Comparison of ENCODE assay signal across 1 cellular context in the genomic region with DNA sequence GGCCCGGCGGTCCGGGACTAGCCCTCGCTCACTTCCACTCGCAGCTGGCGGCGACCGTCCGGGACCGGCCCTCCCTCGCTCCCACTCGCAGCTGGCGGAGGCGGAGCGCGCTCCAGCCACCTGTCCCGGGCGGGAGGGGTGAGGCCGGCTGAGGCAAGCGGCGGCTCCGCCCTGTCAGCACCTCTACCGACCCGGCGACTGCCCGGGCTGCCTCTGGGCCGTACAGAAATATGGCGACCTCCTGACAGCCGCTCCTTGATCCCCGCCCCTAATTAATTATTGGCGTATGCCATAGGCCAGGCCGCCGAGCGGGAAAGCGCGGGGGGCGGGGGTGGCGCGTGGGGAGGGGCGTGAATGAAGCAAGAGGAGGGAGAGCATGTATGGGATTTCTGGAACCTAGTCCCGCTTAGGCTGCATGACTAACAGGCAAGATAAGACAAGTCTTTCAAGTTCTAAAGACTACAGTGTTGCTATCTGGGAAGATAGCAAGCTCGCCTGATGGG.
TF ChIP-seq lines count a peak whose summit lies in the region.

Gene MORC4, minus strand, starts transcription at position 200 of the 503 bp plus-strand sequence. CDS start 243 bp downstream, outside the sequence.

TF ChIP-seq in HEK293, 187 proteins besides CTCF, POLR2A, EP300 and RAD21 (continued from another document and continues in another):
- TF ChIP-seq, protein P1, sequence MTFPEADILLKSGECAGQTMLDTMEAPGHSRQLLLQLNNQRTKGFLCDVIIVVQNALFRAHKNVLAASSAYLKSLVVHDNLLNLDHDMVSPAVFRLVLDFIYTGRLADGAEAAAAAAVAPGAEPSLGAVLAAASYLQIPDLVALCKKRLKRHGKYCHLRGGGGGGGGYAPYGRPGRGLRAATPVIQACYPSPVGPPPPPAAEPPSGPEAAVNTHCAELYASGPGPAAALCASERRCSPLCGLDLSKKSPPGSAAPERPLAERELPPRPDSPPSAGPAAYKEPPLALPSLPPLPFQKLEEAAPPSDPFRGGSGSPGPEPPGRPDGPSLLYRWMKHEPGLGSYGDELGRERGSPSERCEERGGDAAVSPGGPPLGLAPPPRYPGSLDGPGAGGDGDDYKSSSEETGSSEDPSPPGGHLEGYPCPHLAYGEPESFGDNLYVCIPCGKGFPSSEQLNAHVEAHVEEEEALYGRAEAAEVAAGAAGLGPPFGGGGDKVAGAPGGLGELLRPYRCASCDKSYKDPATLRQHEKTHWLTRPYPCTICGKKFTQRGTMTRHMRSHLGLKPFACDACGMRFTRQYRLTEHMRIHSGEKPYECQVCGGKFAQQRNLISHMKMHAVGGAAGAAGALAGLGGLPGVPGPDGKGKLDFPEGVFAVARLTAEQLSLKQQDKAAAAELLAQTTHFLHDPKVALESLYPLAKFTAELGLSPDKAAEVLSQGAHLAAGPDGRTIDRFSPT (tag by site-specific recombination; IDR thresholded peaks at IDR 0.05), result no peak
- TF ChIP-seq SALL2 (tag by site-specific recombination; IDR thresholded peaks at IDR 0.05; ENCODE audit: borderline replicate concordance) (no peak), REST (tag by site-specific recombination; IDR thresholded peaks at IDR 0.05) (no peak), BCL11B (tag by site-specific recombination; IDR thresholded peaks at IDR 0.05; ENCODE audit: low read depth) (no peak), KLF16 (tag by site-specific recombination; IDR thresholded peaks at IDR 0.05) (no peak), ZNF341 (tag by site-specific recombination; IDR thresholded peaks at IDR 0.05; ENCODE audit: low read depth) (peak; percentile 16; the same call in 1 of the 2 replicates), OSR2 (tag by site-specific recombination; IDR thresholded peaks at IDR 0.05) (no peak), ZNF404 (tag by site-specific recombination; IDR thresholded peaks at IDR 0.05) (no peak), ZNF776 (tag by site-specific recombination; IDR thresholded peaks at IDR 0.05; ENCODE audit: borderline replicate concordance) (no peak), REPIN1 (tag by site-specific recombination; IDR thresholded peaks at IDR 0.05; ENCODE audit: low read depth) (no peak), ZNF560 (tag by site-specific recombination; IDR thresholded peaks at IDR 0.05; ENCODE audit: borderline replicate concordance) (no peak), ZNF548 (tag by site-specific recombination; IDR thresholded peaks at IDR 0.05) (no peak), YY2 (tag by site-specific recombination; IDR thresholded peaks at IDR 0.05) (peak; percentile 57; the same call in 1 of the 2 replicates), SP2 (tag by site-specific recombination; IDR thresholded peaks at IDR 0.05) (peak; percentile 75), FEZF1 (tag by site-specific recombination; IDR thresholded peaks at IDR 0.05) (no peak), PRDM4 (tag by site-specific recombination; IDR thresholded peaks at IDR 0.05) (no peak), MYNN (tag by site-specific recombination; IDR thresholded peaks at IDR 0.05; ENCODE audit: borderline replicate concordance) (no peak), ZBTB8A (tag by site-specific recombination; IDR thresholded peaks at IDR 0.05) (no peak), ZNF529 (tag by site-specific recombination; IDR thresholded peaks at IDR 0.05; ENCODE audit: insufficient replicate concordance) (no peak), ZNF473 (tag by site-specific recombination; IDR thresholded peaks at IDR 0.05) (no peak), ZSCAN4 (tag by site-specific recombination; IDR thresholded peaks at IDR 0.05) (no peak), SETDB1 (IDR thresholded peaks at IDR 0.05; ENCODE audit: insufficient read length, low read length) (no peak), ZNF596 (tag by site-specific recombination; IDR thresholded peaks at IDR 0.05) (no peak), ZFP69B (tag by site-specific recombination; IDR thresholded peaks at IDR 0.05) (no peak), ZNF76 (tag by site-specific recombination; IDR thresholded peaks at IDR 0.05; ENCODE audit: borderline replicate concordance, low read depth) (peak; percentile 70; the same call in 1 of the 2 replicates), KLF1 (tag by site-specific recombination; IDR thresholded peaks at IDR 0.05) (peak; percentile 53), ZNF174 (tag by site-specific recombination; IDR thresholded peaks at IDR 0.05) (no peak), ZNF223 (tag by site-specific recombination; IDR thresholded peaks at IDR 0.05) (no peak), SP3 (tag by site-specific recombination; IDR thresholded peaks at IDR 0.05) (peak; percentile 92), ZNF558 (tag by site-specific recombination; IDR thresholded peaks at IDR 0.05) (no peak), ZNF654 (tag by site-specific recombination; IDR thresholded peaks at IDR 0.05; ENCODE audit: low read depth) (no peak), RBAK (tag by site-specific recombination; IDR thresholded peaks at IDR 0.05) (no peak), ZNF530 (tag by site-specific recombination; IDR thresholded peaks at IDR 0.05; ENCODE audit: low read depth) (no peak), GLI4 (tag by site-specific recombination; IDR thresholded peaks at IDR 0.05) (no peak), ZNF211 (tag by site-specific recombination; IDR thresholded peaks at IDR 0.05; ENCODE audit: low read depth) (no peak)
- TF ChIP-seq, protein P2, sequence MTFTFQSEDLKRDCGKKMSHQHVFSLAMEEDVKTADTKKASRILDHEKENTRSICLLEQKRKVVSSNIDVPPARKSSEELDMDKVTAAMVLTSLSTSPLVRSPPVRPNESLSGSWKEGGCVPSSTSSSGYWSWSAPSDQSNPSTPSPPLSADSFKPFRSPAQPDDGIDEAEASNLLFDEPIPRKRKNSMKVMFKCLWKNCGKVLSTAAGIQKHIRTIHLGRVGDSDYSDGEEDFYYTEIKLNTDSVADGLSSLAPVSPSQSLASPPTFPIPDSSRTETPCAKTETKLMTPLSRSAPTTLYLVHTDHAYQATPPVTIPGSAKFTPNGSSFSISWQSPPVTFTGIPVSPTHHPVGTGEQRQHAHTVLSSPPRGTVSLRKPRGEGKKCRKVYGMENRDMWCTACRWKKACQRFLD (tag by site-specific recombination; IDR thresholded peaks at IDR 0.05), result no peak
- TF ChIP-seq, protein P3, sequence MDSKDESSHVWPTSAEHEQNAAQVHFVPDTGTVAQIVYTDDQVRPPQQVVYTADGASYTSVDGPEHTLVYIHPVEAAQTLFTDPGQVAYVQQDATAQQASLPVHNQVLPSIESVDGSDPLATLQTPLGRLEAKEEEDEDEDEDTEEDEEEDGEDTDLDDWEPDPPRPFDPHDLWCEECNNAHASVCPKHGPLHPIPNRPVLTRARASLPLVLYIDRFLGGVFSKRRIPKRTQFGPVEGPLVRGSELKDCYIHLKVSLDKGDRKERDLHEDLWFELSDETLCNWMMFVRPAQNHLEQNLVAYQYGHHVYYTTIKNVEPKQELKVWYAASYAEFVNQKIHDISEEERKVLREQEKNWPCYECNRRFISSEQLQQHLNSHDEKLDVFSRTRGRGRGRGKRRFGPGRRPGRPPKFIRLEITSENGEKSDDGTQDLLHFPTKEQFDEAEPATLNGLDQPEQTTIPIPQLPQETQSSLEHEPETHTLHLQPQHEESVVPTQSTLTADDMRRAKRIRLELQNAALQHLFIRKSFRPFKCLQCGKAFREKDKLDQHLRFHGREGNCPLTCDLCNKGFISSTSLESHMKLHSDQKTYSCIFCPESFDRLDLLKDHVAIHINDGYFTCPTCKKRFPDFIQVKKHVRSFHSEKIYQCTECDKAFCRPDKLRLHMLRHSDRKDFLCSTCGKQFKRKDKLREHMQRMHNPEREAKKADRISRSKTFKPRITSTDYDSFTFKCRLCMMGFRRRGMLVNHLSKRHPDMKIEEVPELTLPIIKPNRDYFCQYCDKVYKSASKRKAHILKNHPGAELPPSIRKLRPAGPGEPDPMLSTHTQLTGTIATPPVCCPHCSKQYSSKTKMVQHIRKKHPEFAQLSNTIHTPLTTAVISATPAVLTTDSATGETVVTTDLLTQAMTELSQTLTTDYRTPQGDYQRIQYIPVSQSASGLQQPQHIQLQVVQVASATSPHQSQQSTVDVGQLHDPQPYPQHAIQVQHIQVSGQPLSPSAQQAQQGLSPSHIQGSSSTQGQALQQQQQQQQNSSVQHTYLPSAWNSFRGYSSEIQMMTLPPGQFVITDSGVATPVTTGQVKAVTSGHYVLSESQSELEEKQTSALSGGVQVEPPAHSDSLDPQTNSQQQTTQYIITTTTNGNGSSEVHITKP (tag by site-specific recombination; IDR thresholded peaks at IDR 0.05), result peak; percentile 30
- TF ChIP-seq, protein P4, sequence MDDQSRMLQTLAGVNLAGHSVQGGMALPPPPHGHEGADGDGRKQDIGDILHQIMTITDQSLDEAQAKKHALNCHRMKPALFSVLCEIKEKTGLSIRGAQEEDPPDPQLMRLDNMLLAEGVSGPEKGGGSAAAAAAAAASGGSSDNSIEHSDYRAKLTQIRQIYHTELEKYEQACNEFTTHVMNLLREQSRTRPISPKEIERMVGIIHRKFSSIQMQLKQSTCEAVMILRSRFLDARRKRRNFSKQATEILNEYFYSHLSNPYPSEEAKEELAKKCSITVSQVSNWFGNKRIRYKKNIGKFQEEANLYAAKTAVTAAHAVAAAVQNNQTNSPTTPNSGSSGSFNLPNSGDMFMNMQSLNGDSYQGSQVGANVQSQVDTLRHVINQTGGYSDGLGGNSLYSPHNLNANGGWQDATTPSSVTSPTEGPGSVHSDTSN (CRISPR knock-in tag; IDR thresholded peaks at IDR 0.05), result no peak
- TF ChIP-seq, protein P5, sequence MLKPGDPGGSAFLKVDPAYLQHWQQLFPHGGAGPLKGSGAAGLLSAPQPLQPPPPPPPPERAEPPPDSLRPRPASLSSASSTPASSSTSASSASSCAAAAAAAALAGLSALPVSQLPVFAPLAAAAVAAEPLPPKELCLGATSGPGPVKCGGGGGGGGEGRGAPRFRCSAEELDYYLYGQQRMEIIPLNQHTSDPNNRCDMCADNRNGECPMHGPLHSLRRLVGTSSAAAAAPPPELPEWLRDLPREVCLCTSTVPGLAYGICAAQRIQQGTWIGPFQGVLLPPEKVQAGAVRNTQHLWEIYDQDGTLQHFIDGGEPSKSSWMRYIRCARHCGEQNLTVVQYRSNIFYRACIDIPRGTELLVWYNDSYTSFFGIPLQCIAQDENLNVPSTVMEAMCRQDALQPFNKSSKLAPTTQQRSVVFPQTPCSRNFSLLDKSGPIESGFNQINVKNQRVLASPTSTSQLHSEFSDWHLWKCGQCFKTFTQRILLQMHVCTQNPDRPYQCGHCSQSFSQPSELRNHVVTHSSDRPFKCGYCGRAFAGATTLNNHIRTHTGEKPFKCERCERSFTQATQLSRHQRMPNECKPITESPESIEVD (tag by site-specific recombination; IDR thresholded peaks at IDR 0.05), result no peak
- TF ChIP-seq, protein P6, sequence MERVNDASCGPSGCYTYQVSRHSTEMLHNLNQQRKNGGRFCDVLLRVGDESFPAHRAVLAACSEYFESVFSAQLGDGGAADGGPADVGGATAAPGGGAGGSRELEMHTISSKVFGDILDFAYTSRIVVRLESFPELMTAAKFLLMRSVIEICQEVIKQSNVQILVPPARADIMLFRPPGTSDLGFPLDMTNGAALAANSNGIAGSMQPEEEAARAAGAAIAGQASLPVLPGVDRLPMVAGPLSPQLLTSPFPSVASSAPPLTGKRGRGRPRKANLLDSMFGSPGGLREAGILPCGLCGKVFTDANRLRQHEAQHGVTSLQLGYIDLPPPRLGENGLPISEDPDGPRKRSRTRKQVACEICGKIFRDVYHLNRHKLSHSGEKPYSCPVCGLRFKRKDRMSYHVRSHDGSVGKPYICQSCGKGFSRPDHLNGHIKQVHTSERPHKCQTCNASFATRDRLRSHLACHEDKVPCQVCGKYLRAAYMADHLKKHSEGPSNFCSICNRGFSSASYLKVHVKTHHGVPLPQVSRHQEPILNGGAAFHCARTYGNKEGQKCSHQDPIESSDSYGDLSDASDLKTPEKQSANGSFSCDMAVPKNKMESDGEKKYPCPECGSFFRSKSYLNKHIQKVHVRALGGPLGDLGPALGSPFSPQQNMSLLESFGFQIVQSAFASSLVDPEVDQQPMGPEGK (tag by site-specific recombination; IDR thresholded peaks at IDR 0.05), result peak; percentile 51; the same call in 1 of the 2 replicates
